ENCODE assay signal across 12 cellular contexts in genomic region chr15:80183886-80184285, GRCh38. TPM values are rescaled to one million over a fixed set of nuclear protein-coding genes. Genes with fewer than 3 reads are reported as not detected.
DNase-seq lines count a peak whose midpoint lies in the region; ATAC-seq, FAIRE-seq and TF ChIP-seq lines count a peak whose summit lies in the region.
"Had no signal": no experiment of that assay in that cellular context is flagged by ENCODE, and none has a peak within 500 bp of the region (broad histone marks: within the 10 kb centered on the region; RNA-seq: fewer than 3 reads in every experiment).

No MANE protein-coding gene starts in this region.

- H3K4me1 ChIP-seq in A549 (peaks cover 9% of the 10 kb centered on the region), H9 (ENCODE audit: insufficient read depth, low read length) (no peaks in the 10 kb centered on the region), Karpas-422 (ENCODE audit: low read length) (peaks cover 8% of the 10 kb centered on the region)

- no peaks in the 10 kb centered on the region for H3K79me2 ChIP-seq in H9 (ENCODE audit: insufficient read depth, low read length)
- H3K79me2 ChIP-seq in Karpas-422 (ENCODE audit: low read length): no peaks in the 10 kb centered on the region

- no peak overlapping the region for H2BK5ac ChIP-seq in H9 (ENCODE audit: insufficient read length, low read length)

- TF ChIP-seq EP300 in A549 (IDR thresholded peaks at IDR 0.05): no peak

- H3K23me2 ChIP-seq in H9 (ENCODE audit: insufficient read length, low read depth, low read length, poor library complexity, severe bottlenecking): no peaks in the 10 kb centered on the region

- FAIRE-seq in A549 (lab: Jason Lieb, UNC): no peak
- FAIRE-seq: endometrium had no signal

- H3K79me1 ChIP-seq in H9 (ENCODE audit: insufficient read depth, low read depth, low read length, poor library complexity, severe bottlenecking): no peaks in the 10 kb centered on the region

- H3K36me3 Mint-ChIP-seq in H9 (ENCODE audit: insufficient read depth in 1 of 3, low read depth in 3 of 3): peaks cover 16 to 31% (median 17%) of the 10 kb centered on the region in 3 experiments; a peak in 5 of 7 replicates
- H3K36me3 Mint-ChIP-seq in WTC11: peaks cover 22% of the 10 kb centered on the region
- H3K36me3 Mint-ChIP-seq in stimulated activated naive B cell treated with anti-CD40 and anti-IgM and Interleukin-4, amounts not matched to agents 10 μg/mL and 1 μg/mL and 100 μg/mL, for 72 hours: peaks cover 47 to 76% of the 10 kb centered on the region in 2 donors

- H3K4me3 ChIP-seq in A549 (no peak overlapping the region), Karpas-422 (ENCODE audit: low read length) (no peak overlapping the region)

- H4K91ac ChIP-seq in H9 (ENCODE audit: insufficient read length, low read depth, low read length): no peak overlapping the region

- no peak overlapping the region for H3K9ac ChIP-seq in H9 (ENCODE audit: extremely low read depth, insufficient read length, low read length)
- no peak overlapping the region for H3K9ac ChIP-seq in Karpas-422 (ENCODE audit: low read length)

- H3K9me2 ChIP-seq in Karpas-422 (replicated peaks; ENCODE audit: insufficient read depth, low read length): no peaks in the 10 kb centered on the region

- no peak overlapping the region for H4K8ac ChIP-seq in H9 (replicated peaks; ENCODE audit: insufficient read length, low read depth, low read length)

- H3K27me3 Mint-ChIP-seq in H9 (ENCODE audit: low read depth) (no peaks in the 10 kb centered on the region), WTC11 (ENCODE audit: low read depth) (no peaks in the 10 kb centered on the region)
- no peaks in the 10 kb centered on the region for H3K27me3 Mint-ChIP-seq in stimulated activated naive B cell treated with anti-CD40 and anti-IgM and Interleukin-4, amounts not matched to agents 10 μg/mL and 1 μg/mL and 100 μg/mL, for 72 hours

- no peak overlapping the region for H3K56ac ChIP-seq in H9 (ENCODE audit: insufficient read length, low read depth, low read length)

- H4K20me1 ChIP-seq in H9 (ENCODE audit: control insufficient read depth, insufficient read depth, insufficient read length): no peaks in the 10 kb centered on the region
- H4K20me1 ChIP-seq in Karpas-422 (ENCODE audit: insufficient read depth, low read depth, low read length): no peaks in the 10 kb centered on the region

- DNase-seq in A549 (ENCODE audit: low read depth in 1 of 2, low spot score in 1 of 2): peak in 1 of 2 experiments; percentile 36
- DNase-seq in H9: no peak
- DNase-seq in WTC11 (ENCODE audit: low spot score): no peak
- DNase-seq in inferior parietal cortex (ENCODE audit: extremely low spot score): peak; percentile 35
- DNase-seq in Karpas-422: no peak
- no peak for DNase-seq in stimulated activated naive B cell treated with anti-CD40 and anti-IgM and Interleukin-4, amounts not matched to agents 10 μg/mL and 1 μg/mL and 100 μg/mL, for 72 hours
- DNase-seq in effector CD8-positive, alpha-beta T cell (lab: John Stamatoyannopoulos, UW): no peak
- DNase-seq: activated CD4-positive, CD25-positive, alpha-beta regulatory T cell; NCI-H345; SHP77 treated with DMSO at 0.1 percent for 48 hours had no signal

- H3K23ac ChIP-seq in H9 (ENCODE audit: insufficient read length, low read depth, low read length): no peak overlapping the region

- H2AK5ac ChIP-seq in H9 (ENCODE audit: insufficient read length, low read length): no peak overlapping the region

- H3K36me3 ChIP-seq in Karpas-422 (ENCODE audit: insufficient read depth, low read length): peaks cover 8% of the 10 kb centered on the region

- ATAC-seq in A549: peak in 1 of 2 experiments; percentile 52; a peak in 1 of 6 replicates
- ATAC-seq in WTC11: peak; percentile 41; the same call in 1 of the 2 replicates
- ATAC-seq in stimulated activated naive B cell treated with anti-CD40 and anti-IgM and Interleukin-4, amounts not matched to agents 10 μg/mL and 1 μg/mL and 100 μg/mL, for 72 hours (replicated peaks): no peak
- ATAC-seq in GM21447 (IDR thresholded peaks at IDR 0.05; ENCODE audit: unreplicated experiment): no peak

- no peak overlapping the region for H3T11ph ChIP-seq in H9 (ENCODE audit: low read length)

- H2BK20ac ChIP-seq in H9 (ENCODE audit: low read depth, low read length, poor library complexity, severe bottlenecking): no peak overlapping the region

- H2AFZ ChIP-seq in H9 (ENCODE audit: low read length): no peak overlapping the region
- H2AFZ ChIP-seq in Karpas-422 (ENCODE audit: low read length): no peak overlapping the region

- H3K4me1 Mint-ChIP-seq in H9: peaks cover 11 to 12% of the 10 kb centered on the region in 2 experiments
- no peaks in the 10 kb centered on the region for H3K4me1 Mint-ChIP-seq in WTC11
- H3K4me1 Mint-ChIP-seq in stimulated activated naive B cell treated with anti-CD40 and anti-IgM and Interleukin-4, amounts not matched to agents 10 μg/mL and 1 μg/mL and 100 μg/mL, for 72 hours: peaks cover 0 to 2% of the 10 kb centered on the region in 2 donors

- CTCF ChIA-PET in A549 (lab: Yijun Ruan, JAX) (interaction anchor here (0.6 to 2.6 kb wide), 9 partner anchors 10 to 803 kb away, joined by 3 to 11 read pairs (median 3); no protein-coding TSS in a partner anchor), WTC11 (lab: Charles Lee) (interaction anchor here (0.6 to 1.3 kb wide), 5 partner anchors 16 to 203 kb away, joined by 3 to 4 read pairs (median 4); no protein-coding TSS in a partner anchor)

- no peak overlapping the region for H3K18ac ChIP-seq in H9 (ENCODE audit: insufficient read length, low read depth, low read length)

- WGBS in A549 (ENCODE audit: missing lambda C conversion rate): 81% methylated on average over 6 of the region's 6 CpGs
- WGBS in H9 (ENCODE audit: extremely low coverage, insufficient read length, low lambda C conversion rate): no CpG with 5 or more reads among the region's 6 CpGs

- peak; percentile 10 to 33; a peak in 2 of 5 replicates for TF ChIP-seq RAD21 in A549 (conservative IDR thresholded peaks at IDR 0.05 in 1 of 2, IDR thresholded peaks at IDR 0.05 in 1 of 2)

- H3K4ac ChIP-seq in H9 (ENCODE audit: low read depth, low read length): no peak overlapping the region

- H3K4me2 ChIP-seq in A549: no peak overlapping the region
- H3K4me2 ChIP-seq in H9 (ENCODE audit: insufficient read depth, insufficient read length, low read length): no peak overlapping the region
- no peak overlapping the region for H3K4me2 ChIP-seq in Karpas-422 (ENCODE audit: low read depth, low read length, poor library complexity, severe bottlenecking)

- no peaks in the 10 kb centered on the region for H3K27me3 ChIP-seq in H9 (ENCODE audit: insufficient read depth, low read length)
- no peaks in the 10 kb centered on the region for H3K27me3 ChIP-seq in Karpas-422 (ENCODE audit: low read length)

- TF ChIP-seq CTCF in A549 (IDR thresholded peaks at IDR 0.05): peak; percentile 22; the same call in 2 of the 3 replicates
- TF ChIP-seq CTCF in H9 (conservative IDR thresholded peaks at IDR 0.05): peak; percentile 50
- TF ChIP-seq CTCF in WTC11 (IDR thresholded peaks at IDR 0.05): no peak

- H3K4me3 Mint-ChIP-seq in H9: no peak overlapping the region
- H3K4me3 Mint-ChIP-seq in WTC11: no peak overlapping the region
- H3K4me3 Mint-ChIP-seq in stimulated activated naive B cell treated with anti-CD40 and anti-IgM and Interleukin-4, amounts not matched to agents 10 μg/mL and 1 μg/mL and 100 μg/mL, for 72 hours: no peak overlapping the region

- H2BK15ac ChIP-seq in H9 (ENCODE audit: low read depth, low read length): no peak overlapping the region

- no peak for TF ChIP-seq POLR2A in A549 (IDR thresholded peaks at IDR 0.05; ENCODE audit: low read length)

- H2BK120ac ChIP-seq in H9 (ENCODE audit: low read depth, low read length, poor library complexity, severe bottlenecking): no peak overlapping the region

- H3K27ac ChIP-seq in A549: no peak overlapping the region
- H3K27ac ChIP-seq in H9 (ENCODE audit: insufficient read length, low read depth, low read length): no peak overlapping the region
- H3K27ac ChIP-seq in Karpas-422 (ENCODE audit: low read length): no peak overlapping the region

- H3K14ac ChIP-seq in H9 (ENCODE audit: insufficient read depth, low read length): no peak overlapping the region

- POLR2A ChIA-PET in A549 (lab: Yijun Ruan, JAX): no interaction called here
- POLR2A ChIA-PET in WTC11 (lab: Charles Lee): no interaction called here

- peak overlapping the region in 1 of 3 experiments; percentile 10; a peak in 1 of 7 replicates for H3K27ac Mint-ChIP-seq in H9
- no peak overlapping the region for H3K27ac Mint-ChIP-seq in WTC11
- H3K27ac Mint-ChIP-seq in stimulated activated naive B cell treated with anti-CD40 and anti-IgM and Interleukin-4, amounts not matched to agents 10 μg/mL and 1 μg/mL and 100 μg/mL, for 72 hours: no peak overlapping the region

- H4K5ac ChIP-seq in H9 (ENCODE audit: insufficient read length, low read depth, low read length): no peak overlapping the region

- H2BK12ac ChIP-seq in H9 (ENCODE audit: insufficient read length, low read depth, low read length): no peak overlapping the region

- H3K9me3 Mint-ChIP-seq in H9 (no peaks in the 10 kb centered on the region), WTC11 (no peaks in the 10 kb centered on the region; the same call in 1 of the 2 replicates)
- peaks cover 0 to 3% of the 10 kb centered on the region in 2 donors for H3K9me3 Mint-ChIP-seq in stimulated activated naive B cell treated with anti-CD40 and anti-IgM and Interleukin-4, amounts not matched to agents 10 μg/mL and 1 μg/mL and 100 μg/mL, for 72 hours

- H3K9me3 ChIP-seq in A549 (no peaks in the 10 kb centered on the region), H9 (ENCODE audit: control insufficient read depth, low read depth, low read length) (no peaks in the 10 kb centered on the region), Karpas-422 (ENCODE audit: low read length) (no peaks in the 10 kb centered on the region)

TF ChIP-seq in A549, 52 proteins besides CTCF, POLR2A, EP300 and RAD21 (continues in another document):
- TF ChIP-seq CBX2 (IDR thresholded peaks at IDR 0.05; ENCODE audit: borderline replicate concordance, low read depth): no peak
- TF ChIP-seq SREBF2 (IDR thresholded peaks at IDR 0.05): no peak

RNA-seq across cellular contexts. Expression of gene FAH, which starts 31.1 kb away (rescaled TPM):
- polyA plus RNA-seq in A549 (2011; rRNA removed) (31.8 and 31.9 TPM in 2 replicates), A549 (2017; fragmentation: RNase III; extraction: RNeasy Plus Mini Kit Qiagen cat#74134 plus additional on column Dnase treatment) (27.3 to 32.9 TPM (median 27.6 TPM) in 3 replicates)
- polyA plus RNA-seq in A549 (2012; cell fraction: cytosol; rRNA removed): 34.9 and 37.7 TPM in 2 replicates
- 36.1 and 37.1 TPM in 2 replicates for polyA plus RNA-seq in A549 (2012; cell fraction: nucleus; rRNA removed)
- 66.2 and 77.1 TPM in 2 replicates for polyA minus RNA-seq in A549 (2011; rRNA and poly(A)+ RNA removed)
- total RNA-seq in H9 (2021) (21.5 and 21.7 TPM in 2 replicates), WTC11 (2021) (21.7 to 23.7 TPM (median 22.8 TPM) in 3 replicates)
- 38.8 and 57.0 TPM in 2 replicates for total RNA-seq in Karpas-422 (2014; rRNA removed; shearing (Covaris generic); ENCODE audit: low replicate concordance)

Comparison
In these comparisons a context has a peak if more than half of its experiments do, and no peak if none do; other contexts are left out.
1. Of the 8 proteins assayed by ChIP-seq in both WTC11 and A549: peak only in WTC11: none; only in A549: CTCF; in both: none; in neither: 7.